11 cellular contexts compared by ENCODE assay signal in genomic region chr1:201310986-201311355, GRCh38. TPM values are rescaled to one million over a fixed set of nuclear protein-coding genes. Genes with fewer than 3 reads are reported as not detected.
A peak's percentile ranks its signal among the peaks of the same experiment; 100 is the strongest.
DNase-seq lines count a peak whose midpoint lies in the region; ATAC-seq and FAIRE-seq lines count a peak whose summit lies in the region.
"Had no signal": no experiment of that assay in that cellular context is flagged by ENCODE, and none has a peak within 500 bp of the region (broad histone marks: within the 10 kb centered on the region; RNA-seq: fewer than 3 reads in every experiment).

No MANE protein-coding gene starts in this region.

- DNase-seq in H4 (ENCODE audit: low spot score) (peak; percentile 54), NCI-H345 (lab: John Stamatoyannopoulos, UW) (peak; percentile 89), cerebellar cortex (ENCODE audit: low spot score) (peak; percentile 2), small intestine (peak; percentile 23), SW 1271 (lab: John Stamatoyannopoulos, UW) (no peak)
- DNase-seq in activated CD4-positive, alpha-beta T cell treated with anti-CD3 and anti-CD28 coated beads for 4 hours, result no peak
- DNase-seq: activated CD4-positive, alpha-beta T cell treated with anti-CD3 and anti-CD28 coated beads for 1 hour; mesenchymal stem cell; spleen had no signal

- no peak overlapping the region for H3K27ac ChIP-seq in small intestine (ENCODE audit: low read depth in 1 of 2, low read length in 1 of 2)
- H3K27ac ChIP-seq: adrenal gland, spleen had no signal

- FAIRE-seq in small intestine (lab: Jason Lieb, UNC), result no peak

- 22 to 47% (median 46%) methylated on average over 4 of the region's 4 CpGs for WGBS in small intestine, 3 donors

- no peaks in the 10 kb centered on the region for H3K36me3 ChIP-seq in small intestine (ENCODE audit: control insufficient read depth in 2 of 2, insufficient read depth in 2 of 2, low read length in 2 of 2)
- H3K36me3 ChIP-seq: adrenal gland, spleen had no signal

- H3K9me3 ChIP-seq in small intestine (ENCODE audit: control insufficient read depth, low read depth), result no peaks in the 10 kb centered on the region
- H3K9me3 ChIP-seq: adrenal gland, spleen had no signal

- no peak for ATAC-seq in GM21381 (IDR thresholded peaks at IDR 0.05; ENCODE audit: unreplicated experiment)

- H3K27me3 ChIP-seq in small intestine (ENCODE audit: control insufficient read depth in 2 of 2, insufficient read depth in 2 of 2, low read length in 2 of 2), result no peaks in the 10 kb centered on the region

- peaks cover 0 to 3% of the 10 kb centered on the region in 2 donors for H3K4me1 ChIP-seq in small intestine (ENCODE audit: control insufficient read depth in 2 of 2, insufficient read depth in 1 of 2, low read depth in 1 of 2, low read length in 1 of 2)
- H3K4me1 ChIP-seq: adrenal gland had no signal

- H3K4me3 ChIP-seq in small intestine (ENCODE audit: low read depth in 1 of 2, low read length in 2 of 2), result no peak overlapping the region
- H3K4me3 ChIP-seq: adrenal gland, spleen had no signal

RNA-seq across cellular contexts. Expression of gene PKP1, which starts 27.7 kb away (rescaled TPM):
- total RNA-seq in H4 (2014; rRNA removed; shearing (Covaris generic)), result not detected in 2 replicates
- under 1 TPM; 0.27 to 0.69 (median 0.45) TPM for polyA plus RNA-seq in small intestine
- total RNA-seq: spleen had no signal

Comparison
In these comparisons a context has a peak if more than half of its experiments do, and no peak if none do; other contexts are left out.
1. DNase-seq: peak in H4 (single experiment), NCI-H345 (single experiment), cerebellar cortex (single experiment) and small intestine (single experiment); none in activated CD4-positive, alpha-beta T cell treated with anti-CD3 and anti-CD28 coated beads for 4 hours (0 of 2) and SW 1271 (0 of 2).